Comparison of ENCODE assay signal across 16 cellular contexts in genomic region chr3:77207753-77208152, GRCh38.
DNase-seq lines count a peak whose midpoint lies in the region; ATAC-seq and TF ChIP-seq lines count a peak whose summit lies in the region.
"Had no signal": no experiment of that assay in that cellular context is flagged by ENCODE, and none has a peak within 500 bp of the region (broad histone marks: within the 10 kb centered on the region; RNA-seq: fewer than 3 reads in every experiment).

No MANE protein-coding gene starts in this region.

- H3K9me3 Mint-ChIP-seq in WTC11: peaks cover 14% of the 10 kb centered on the region; the same call in 1 of the 2 replicates
- peaks cover 7% of the 10 kb centered on the region for H3K9me3 Mint-ChIP-seq in glutamatergic neuron (ENCODE audit: unreplicated experiment)
- H3K9me3 Mint-ChIP-seq in naive thymus-derived CD8-positive, alpha-beta T cell: peaks cover 0 to 12% (median 6%) of the 10 kb centered on the region in 9 donors

- H3K4me3 ChIP-seq in neuronal stem cell (ENCODE audit: low read length in 2 of 2): no peak overlapping the region
- H3K4me3 ChIP-seq in ascending aorta: no peak overlapping the region
- H3K4me3 ChIP-seq: BLaER1 treated with 17β-estradiol and CSF1 and Interleukin-3, amounts not matched to agents 10 nM and 100 nM; GM23338 had no signal

- H3K18ac ChIP-seq in neuronal stem cell (ENCODE audit: low read length): no peak overlapping the region

- H3K4me1 ChIP-seq in neuronal stem cell (ENCODE audit: control insufficient read depth in 2 of 2, insufficient read depth in 1 of 2, low read depth in 1 of 2, low read length in 2 of 2) (peaks cover 0 to 2% of the 10 kb centered on the region in 2 donors), ascending aorta (no peaks in the 10 kb centered on the region)
- H3K4me1 ChIP-seq: BLaER1 treated with 17β-estradiol and CSF1 and Interleukin-3, amounts not matched to agents 10 nM and 100 nM had no signal

- H3K23ac ChIP-seq in neuronal stem cell (ENCODE audit: low read depth, low read length, poor library complexity): no peak overlapping the region

- H3K4ac ChIP-seq in neuronal stem cell (ENCODE audit: low read length): no peak overlapping the region

- POLR2A ChIA-PET in HEK293T (lab: Yijun Ruan, JAX) (no interaction called here), WTC11 (lab: Charles Lee) (no interaction called here)
- POLR2A ChIA-PET in naive thymus-derived CD8-positive, alpha-beta T cell (lab: Charles Lee): no interaction called here

- DNase-seq in HEK293T (ENCODE audit: extremely low spot score): no peak
- DNase-seq in WTC11 (ENCODE audit: low spot score): no peak
- DNase-seq in glutamatergic neuron: no peak
- no peak for DNase-seq in neuronal stem cell (ENCODE audit: low spot score)
- no peak for DNase-seq in naive thymus-derived CD8-positive, alpha-beta T cell
- no peak for DNase-seq in ascending aorta (ENCODE audit: low spot score in 2 of 2)
- DNase-seq in activated T-cell treated with anti-CD3 and anti-CD28 coated beads, Interleukin-2, amount 50 U/mL, for 1 hour: no peak
- DNase-seq: CD4-positive, CD25-positive, alpha-beta regulatory T cell; CD8-positive, alpha-beta memory T cell; COR-L47 had no signal

- H3K79me1 ChIP-seq in neuronal stem cell (ENCODE audit: low read depth, low read length): no peaks in the 10 kb centered on the region

- CTCF ChIA-PET in HEK293T (lab: Yijun Ruan, JAX) (interaction anchor here (0.7 to 1.0 kb wide), 2 partner anchors 50 to 113 kb away, joined by 3 read pairs; no protein-coding TSS in a partner anchor), WTC11 (lab: Charles Lee) (no interaction called here)

- no peak overlapping the region for H3K14ac ChIP-seq in neuronal stem cell (ENCODE audit: low read length)

- H3K9me3 ChIP-seq in neuronal stem cell (replicated peaks in 1 of 2; ENCODE audit: control insufficient read depth in 2 of 2, insufficient read depth in 1 of 2, low read depth in 1 of 2, low read length in 2 of 2) (no peaks in the 10 kb centered on the region), ascending aorta (no peaks in the 10 kb centered on the region)
- H3K9me3 ChIP-seq: BLaER1 treated with 17β-estradiol and CSF1 and Interleukin-3, amounts not matched to agents 10 nM and 100 nM had no signal

- no peak overlapping the region for H3K9ac ChIP-seq in neuronal stem cell (ENCODE audit: low read depth, low read length, poor library complexity)
- H3K9ac ChIP-seq: BLaER1 treated with 17β-estradiol and CSF1 and Interleukin-3, amounts not matched to agents 10 nM and 100 nM had no signal

- TF ChIP-seq CTCF in WTC11 (IDR thresholded peaks at IDR 0.05) (no peak), glutamatergic neuron (IDR thresholded peaks at IDR 0.05; ENCODE audit: partially characterized antibody, unreplicated experiment) (no peak), ascending aorta (IDR thresholded peaks at IDR 0.05) (no peak)

- H3K36me3 ChIP-seq in neuronal stem cell (replicated peaks in 1 of 2; ENCODE audit: control insufficient read depth in 2 of 2, insufficient read depth in 2 of 2, low read length in 2 of 2): no peaks in the 10 kb centered on the region
- H3K36me3 ChIP-seq in ascending aorta: no peaks in the 10 kb centered on the region
- H3K36me3 ChIP-seq: BLaER1 treated with 17β-estradiol and CSF1 and Interleukin-3, amounts not matched to agents 10 nM and 100 nM had no signal

- no peak overlapping the region for H2BK120ac ChIP-seq in neuronal stem cell (ENCODE audit: low read depth, low read length)

- H2BK15ac ChIP-seq in neuronal stem cell (ENCODE audit: low read length): no peak overlapping the region

- H3K36me3 Mint-ChIP-seq in WTC11 (0 out of 2 replicates have a peak, but pooled peaks cover 7% of the 10 kb centered on the region), glutamatergic neuron (ENCODE audit: unreplicated experiment) (no peaks in the 10 kb centered on the region)
- H3K36me3 Mint-ChIP-seq in naive thymus-derived CD8-positive, alpha-beta T cell: no peaks in the 10 kb centered on the region
- H3K36me3 Mint-ChIP-seq: CD4-positive, CD25-positive, alpha-beta regulatory T cell; CD8-positive, alpha-beta memory T cell had no signal

- H2AK5ac ChIP-seq in neuronal stem cell (ENCODE audit: low read depth, low read length): no peak overlapping the region

- H3K27ac Mint-ChIP-seq in WTC11 (no peak overlapping the region), glutamatergic neuron (ENCODE audit: unreplicated experiment) (peak overlapping the region; percentile 30)
- no peak overlapping the region for H3K27ac Mint-ChIP-seq in naive thymus-derived CD8-positive, alpha-beta T cell
- H3K27ac Mint-ChIP-seq: B cell; CD4-positive, CD25-positive, alpha-beta regulatory T cell; CD8-positive, alpha-beta memory T cell; GM23338 had no signal

- H2BK12ac ChIP-seq in neuronal stem cell (ENCODE audit: low read length): no peak overlapping the region

- WGBS in neuronal stem cell (ENCODE audit: extremely low coverage in 2 of 2, insufficient read length in 2 of 2, insufficient replicate concordance in 1 of 2), 2 donors: no CpG with 5 or more reads among the region's 8 CpGs

- intact Hi-C loops in ascending aorta (cut with DNase I): no loop called here

- H3K4me3 Mint-ChIP-seq in WTC11 (no peak overlapping the region), glutamatergic neuron (ENCODE audit: unreplicated experiment) (peak overlapping the region; percentile 15)
- no peak overlapping the region for H3K4me3 Mint-ChIP-seq in naive thymus-derived CD8-positive, alpha-beta T cell
- H3K4me3 Mint-ChIP-seq: B cell; CD4-positive, CD25-positive, alpha-beta regulatory T cell; CD8-positive, alpha-beta memory T cell; GM23338 had no signal

- no peak overlapping the region for H3K4me2 ChIP-seq in neuronal stem cell (ENCODE audit: insufficient read depth, low read length, poor library complexity, severe bottlenecking)
- H3K4me2 ChIP-seq: BLaER1 treated with 17β-estradiol and CSF1 and Interleukin-3, amounts not matched to agents 10 nM and 100 nM; GM23338 had no signal

- H3K4me1 Mint-ChIP-seq in WTC11: peaks cover 36% of the 10 kb centered on the region
- peaks cover 20% of the 10 kb centered on the region for H3K4me1 Mint-ChIP-seq in glutamatergic neuron (ENCODE audit: low read depth, unreplicated experiment)
- H3K4me1 Mint-ChIP-seq in naive thymus-derived CD8-positive, alpha-beta T cell: peaks cover 0 to 2% (median 0%) of the 10 kb centered on the region in 4 donors
- H3K4me1 Mint-ChIP-seq: B cell; CD4-positive, CD25-positive, alpha-beta regulatory T cell; CD8-positive, alpha-beta memory T cell had no signal

- H4K8ac ChIP-seq in neuronal stem cell (ENCODE audit: low read depth, low read length): no peak overlapping the region

- H3K27ac ChIP-seq in neuronal stem cell (replicated peaks; ENCODE audit: low read length) (no peak overlapping the region), ascending aorta (no peak overlapping the region)
- H3K27ac ChIP-seq: BLaER1 treated with 17β-estradiol and CSF1 and Interleukin-3, amounts not matched to agents 10 nM and 100 nM had no signal

- H2AFZ ChIP-seq in neuronal stem cell (ENCODE audit: low read length): peak overlapping the region; percentile 78
- H2AFZ ChIP-seq: GM23338 had no signal

- H3K27me3 Mint-ChIP-seq in WTC11 (ENCODE audit: low read depth) (no peaks in the 10 kb centered on the region), glutamatergic neuron (ENCODE audit: unreplicated experiment) (no peaks in the 10 kb centered on the region)
- no peaks in the 10 kb centered on the region for H3K27me3 Mint-ChIP-seq in naive thymus-derived CD8-positive, alpha-beta T cell
- H3K27me3 Mint-ChIP-seq: B cell; CD4-positive, CD25-positive, alpha-beta regulatory T cell; CD8-positive, alpha-beta memory T cell had no signal

- H4K91ac ChIP-seq in neuronal stem cell (ENCODE audit: low read depth, low read length, poor library complexity): no peak overlapping the region

- H3K27me3 ChIP-seq in neuronal stem cell (ENCODE audit: control insufficient read depth in 3 of 3, insufficient read depth in 3 of 3, low read depth in 1 of 3, low read length in 3 of 3) (no peaks in the 10 kb centered on the region), ascending aorta (no peaks in the 10 kb centered on the region)
- H3K27me3 ChIP-seq: BLaER1 treated with 17β-estradiol and CSF1 and Interleukin-3, amounts not matched to agents 10 nM and 100 nM had no signal

- ATAC-seq in WTC11 (peak; percentile 20; the same call in 1 of the 2 replicates), HG03039 (IDR thresholded peaks at IDR 0.05; ENCODE audit: unreplicated experiment) (no peak)
- no peak for ATAC-seq in naive thymus-derived CD8-positive, alpha-beta T cell
- ATAC-seq: GM23338, HCT116, HepG2 had no signal

- H2BK5ac ChIP-seq in neuronal stem cell (ENCODE audit: low read length): no peak overlapping the region

TF ChIP-seq in HEK293T, 16 proteins besides CTCF, POLR2A, EP300 and RAD21:
- TF ChIP-seq PKNOX1 (IDR thresholded peaks at IDR 0.05) (0 out of 2 replicates have a peak, but pooled peaks have one; percentile 6), FOXM1 (IDR thresholded peaks at IDR 0.05; ENCODE audit: borderline replicate concordance) (no peak)

TF ChIP-seq in WTC11, 78 proteins besides CTCF, POLR2A, EP300 and RAD21 (continues in another document):
- no peak for TF ChIP-seq TEAD1 (CRISPR knock-in tag; IDR thresholded peaks at IDR 0.05)
- TF ChIP-seq SP1 (CRISPR knock-in tag; conservative IDR thresholded peaks at IDR 0.05): no peak
- TF ChIP-seq NFATC4 (CRISPR knock-in tag; IDR thresholded peaks at IDR 0.05): no peak
- no peak for TF ChIP-seq SOX15 (CRISPR knock-in tag; IDR thresholded peaks at IDR 0.05)
- TF ChIP-seq JAZF1 (CRISPR knock-in tag; IDR thresholded peaks at IDR 0.05): no peak
- TF ChIP-seq CBFB (CRISPR knock-in tag; IDR thresholded peaks at IDR 0.05; ENCODE audit: low read depth): no peak
- TF ChIP-seq ZNF396 (CRISPR knock-in tag; IDR thresholded peaks at IDR 0.05; ENCODE audit: borderline replicate concordance): no peak
- no peak for TF ChIP-seq ERG (CRISPR knock-in tag; IDR thresholded peaks at IDR 0.05)
